11 cellular contexts compared by ENCODE assay signal in the genomic region with DNA sequence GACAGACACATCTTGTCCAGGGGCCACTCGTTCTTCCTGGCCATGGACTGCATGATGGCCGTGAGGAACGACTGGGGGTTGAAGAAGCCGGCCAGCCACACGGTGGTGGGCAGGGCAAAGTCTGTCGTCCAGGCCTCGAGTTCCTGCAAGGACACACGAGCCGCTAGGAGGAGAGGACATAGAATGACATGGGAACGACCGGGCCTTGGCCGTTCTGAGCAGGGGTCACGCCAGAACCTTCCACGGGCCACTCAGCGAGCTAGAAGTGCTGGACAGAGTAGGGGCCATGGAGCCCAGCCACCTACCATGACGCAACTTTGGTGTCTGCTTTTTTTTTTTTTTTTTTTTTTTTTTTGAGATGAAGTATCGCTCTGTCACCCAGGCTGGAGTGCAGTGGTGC.
"Had no signal": no experiment of that assay in that cellular context is flagged by ENCODE, and none has a peak within 500 bp of the region (broad histone marks: within the 10 kb centered on the region; RNA-seq: fewer than 3 reads in every experiment).

No MANE protein-coding gene starts in this region.

- H3K27ac ChIP-seq: gastroesophageal sphincter, pancreas, suprapubic skin had no signal

- H3K27me3 Mint-ChIP-seq: activated T-helper 17 cell treated with anti-CD3 and anti-CD28 coated beads, Interleukin-2, amount 50 U/mL, for 72 hours had no signal

- H3K9me3 ChIP-seq: gastroesophageal sphincter, pancreas, suprapubic skin had no signal

- H3K27me3 ChIP-seq: dorsolateral prefrontal cortex, gastroesophageal sphincter, pancreas, suprapubic skin had no signal

- H3K9me3 Mint-ChIP-seq: activated T-helper 17 cell treated with anti-CD3 and anti-CD28 coated beads, Interleukin-2, amount 50 U/mL, for 72 hours; nephron had no signal

- DNase-seq: activated CD4-positive, alpha-beta T cell treated with anti-CD3 and anti-CD28 coated beads, Interleukin-2, amount 50 U/mL, for 1 hour; activated naive CD4-positive, alpha-beta T cell treated with Interleukin-2 at 50 U/mL for 16 hours; dorsolateral prefrontal cortex; pancreas; stimulated activated CD4-positive, alpha-beta T cell treated with anti-CD3 and anti-CD28 coated beads, Interleukin-2, amount 100 ng/mL, for 48 hours; stimulated activated naive CD4-positive, alpha-beta T cell; trophoblast cell had no signal

- H3K4me3 ChIP-seq: dorsolateral prefrontal cortex, gastroesophageal sphincter, pancreas, suprapubic skin had no signal

- H3K4me3 Mint-ChIP-seq: activated T-helper 17 cell treated with anti-CD3 and anti-CD28 coated beads, Interleukin-2, amount 50 U/mL, for 72 hours; nephron had no signal

- H3K27ac Mint-ChIP-seq: activated T-helper 17 cell treated with anti-CD3 and anti-CD28 coated beads, Interleukin-2, amount 50 U/mL, for 72 hours had no signal

- H3K4me1 ChIP-seq: pancreas had no signal

- ATAC-seq: activated T-helper 17 cell treated with anti-CD3 and anti-CD28 coated beads, Interleukin-2, amount 50 U/mL, for 72 hours; gastroesophageal sphincter; pancreas had no signal
